ENCODE assay signal across 12 cellular contexts in the genomic region with DNA sequence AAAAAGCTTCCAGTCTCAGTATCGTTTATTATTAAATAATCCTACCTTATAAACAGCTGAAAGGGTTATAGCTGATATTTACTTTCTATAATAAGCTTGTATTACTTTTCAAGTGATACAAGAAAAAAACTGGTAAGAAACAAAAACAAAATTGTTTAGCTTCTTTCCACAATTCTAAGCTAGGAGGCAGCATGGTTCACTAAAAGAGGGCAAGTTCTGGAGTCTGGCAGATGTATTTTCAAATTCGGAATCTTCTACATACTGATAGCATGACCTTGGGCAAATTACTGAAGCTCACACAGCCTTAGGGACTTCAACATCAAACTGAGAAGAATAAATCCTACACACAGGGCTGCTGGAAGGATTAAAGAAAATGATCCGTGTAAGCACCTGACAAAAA. TPM values are rescaled to one million over a fixed set of nuclear protein-coding genes. Genes with fewer than 3 reads are reported as not detected.
DNase-seq lines count a peak whose midpoint lies in the region; ATAC-seq and TF ChIP-seq lines count a peak whose summit lies in the region.
"Had no signal": no experiment of that assay in that cellular context is flagged by ENCODE, and none has a peak within 500 bp of the region (broad histone marks: within the 10 kb centered on the region; RNA-seq: fewer than 3 reads in every experiment).

No MANE protein-coding gene starts in this region.

- no peak overlapping the region for H3K27ac ChIP-seq in OCI-LY3 (ENCODE audit: low read length)
- H3K27ac ChIP-seq: spleen had no signal

- H3K9me3 ChIP-seq in OCI-LY3 (ENCODE audit: insufficient read depth, low read length) = no peaks in the 10 kb centered on the region
- H3K9me3 ChIP-seq: spleen had no signal

- no peaks in the 10 kb centered on the region for H3K27me3 ChIP-seq in OCI-LY3 (ENCODE audit: low read depth, low read length)
- H3K27me3 ChIP-seq: spleen had no signal

- H3K36me3 Mint-ChIP-seq in nephron (ENCODE audit: low read depth) = peaks cover 5% of the 10 kb centered on the region
- H3K36me3 Mint-ChIP-seq in activated naive CD8-positive, alpha-beta T cell treated with anti-CD3 and anti-CD28 coated beads for 36 hours = peaks cover 5% of the 10 kb centered on the region

- H2AFZ ChIP-seq in OCI-LY3 (ENCODE audit: low read depth, low read length) = no peak overlapping the region

- H3K79me2 ChIP-seq in OCI-LY3 (ENCODE audit: low read length) = no peaks in the 10 kb centered on the region

- no peak overlapping the region for H3K4me3 Mint-ChIP-seq in nephron
- no peak overlapping the region for H3K4me3 Mint-ChIP-seq in activated naive CD8-positive, alpha-beta T cell treated with anti-CD3 and anti-CD28 coated beads for 36 hours
- H3K4me3 Mint-ChIP-seq: stimulated activated naive B cell treated with anti-CD40 and anti-IgM and Interleukin-4, amounts not matched to agents 10 μg/mL and 1 μg/mL and 100 μg/mL, for 72 hours had no signal

- in situ Hi-C loops in GM13976 (cut with MboI; ENCODE audit: low sequenced_read_pairs, unreplicated experiment) = no loop called here

- H3K9ac ChIP-seq in OCI-LY3 (ENCODE audit: low read length) = no peak overlapping the region

- H3K27ac Mint-ChIP-seq in nephron = peak overlapping the region in 2 of 3 experiments; percentile 15 to 47
- no peak overlapping the region for H3K27ac Mint-ChIP-seq in activated naive CD8-positive, alpha-beta T cell treated with anti-CD3 and anti-CD28 coated beads for 36 hours
- H3K27ac Mint-ChIP-seq: stimulated activated naive B cell treated with anti-CD40 and anti-IgM and Interleukin-4, amounts not matched to agents 10 μg/mL and 1 μg/mL and 100 μg/mL, for 72 hours had no signal

- TF ChIP-seq CTCF in AG09309 (IDR thresholded peaks at IDR 0.05; ENCODE audit: control insufficient read depth, insufficient read depth, low read depth, low read length, missing control alignments) (peak; percentile 3), OCI-LY3 (IDR thresholded peaks at IDR 0.05; ENCODE audit: low read depth, low read length) (peak; percentile 4; the same call in 1 of the 2 replicates), epithelial cell of esophagus (IDR thresholded peaks at IDR 0.05; ENCODE audit: insufficient read depth, low read depth, low read length, missing control alignments) (peak; percentile 43), nephron (IDR thresholded peaks at IDR 0.05; ENCODE audit: unreplicated experiment in 3 of 3) (no peak), GM13976 (IDR thresholded peaks at IDR 0.05; ENCODE audit: borderline replicate concordance, control extremely low read depth, extremely low read depth, insufficient read depth, missing control alignments) (no peak)

- H3K4me3 ChIP-seq in AG09309 (ENCODE audit: control insufficient read depth, low read depth, low read length) (no peak overlapping the region), OCI-LY3 (ENCODE audit: low read length) (no peak overlapping the region), epithelial cell of esophagus (ENCODE audit: low read length) (no peak overlapping the region)
- H3K4me3 ChIP-seq: spleen had no signal

- H3K4me1 Mint-ChIP-seq in nephron = no peaks in the 10 kb centered on the region
- peaks cover 35% of the 10 kb centered on the region for H3K4me1 Mint-ChIP-seq in activated naive CD8-positive, alpha-beta T cell treated with anti-CD3 and anti-CD28 coated beads for 36 hours

- ATAC-seq in GM19328 (IDR thresholded peaks at IDR 0.05; ENCODE audit: unreplicated experiment) = no peak
- ATAC-seq: SK-N-SH treated with all-trans-retinoic acid at 6 μM for 48 hours; stimulated activated naive B cell treated with anti-CD40 and anti-IgM and Interleukin-4, amounts not matched to agents 10 μg/mL and 1 μg/mL and 100 μg/mL, for 72 hours had no signal

- no peaks in the 10 kb centered on the region for H4K20me1 ChIP-seq in OCI-LY3 (ENCODE audit: insufficient read depth, low read length)

- H3K9me3 Mint-ChIP-seq in nephron = no peaks in the 10 kb centered on the region
- H3K9me3 Mint-ChIP-seq in activated naive CD8-positive, alpha-beta T cell treated with anti-CD3 and anti-CD28 coated beads for 36 hours = no peaks in the 10 kb centered on the region
- H3K9me3 Mint-ChIP-seq: stimulated activated naive B cell treated with anti-CD40 and anti-IgM and Interleukin-4, amounts not matched to agents 10 μg/mL and 1 μg/mL and 100 μg/mL, for 72 hours had no signal

- H3K4me2 ChIP-seq in OCI-LY3 (ENCODE audit: low read length) = no peak overlapping the region

- H3K27me3 Mint-ChIP-seq in nephron (ENCODE audit: low read depth) = no peaks in the 10 kb centered on the region
- no peaks in the 10 kb centered on the region for H3K27me3 Mint-ChIP-seq in activated naive CD8-positive, alpha-beta T cell treated with anti-CD3 and anti-CD28 coated beads for 36 hours
- H3K27me3 Mint-ChIP-seq: stimulated activated naive B cell treated with anti-CD40 and anti-IgM and Interleukin-4, amounts not matched to agents 10 μg/mL and 1 μg/mL and 100 μg/mL, for 72 hours had no signal

- DNase-seq in AG09309 (ENCODE audit: low read depth) = no peak
- DNase-seq in epithelial cell of esophagus (ENCODE audit: low read depth) = peak; percentile 44
- no peak for DNase-seq in GM13976 (ENCODE audit: low spot score)
- DNase-seq in activated naive CD8-positive, alpha-beta T cell treated with anti-CD3 and anti-CD28 coated beads for 36 hours = no peak
- DNase-seq in C1 segment of cervical spinal cord (lab: John Stamatoyannopoulos, UW) = no peak
- DNase-seq: nucleus accumbens; spleen; stimulated activated naive B cell treated with anti-CD40 and anti-IgM and Interleukin-4, amounts not matched to agents 10 μg/mL and 1 μg/mL and 100 μg/mL, for 72 hours had no signal

- H3K36me3 ChIP-seq in OCI-LY3 (replicated peaks; ENCODE audit: low read depth, low read length) = no peaks in the 10 kb centered on the region

- no peaks in the 10 kb centered on the region for H3K4me1 ChIP-seq in OCI-LY3 (ENCODE audit: low read length)

RNA-seq across cellular contexts. Expression of a gene that starts 15.4 kb away (rescaled TPM):
- total RNA-seq in activated naive CD8-positive, alpha-beta T cell treated with anti-CD3 and anti-CD28 coated beads for 36 hours = under 1 TPM; 0.43 to 0.50 TPM

RNA-seq across cellular contexts. Expression of a gene that starts 21.3 kb away (rescaled TPM):
- total RNA-seq in activated naive CD8-positive, alpha-beta T cell treated with anti-CD3 and anti-CD28 coated beads for 36 hours = 10 to 100 TPM; 35.2 to 35.9 TPM

RNA-seq across cellular contexts. Expression of a gene that starts 21.7 kb away (rescaled TPM):
- total RNA-seq in activated naive CD8-positive, alpha-beta T cell treated with anti-CD3 and anti-CD28 coated beads for 36 hours = 10 to 100 TPM; 20.1 to 20.8 TPM

RNA-seq across cellular contexts. Expression of a gene that starts 22.1 kb away (rescaled TPM):
- total RNA-seq in activated naive CD8-positive, alpha-beta T cell treated with anti-CD3 and anti-CD28 coated beads for 36 hours = 10 to 100 TPM; 39.8 to 41.7 TPM

RNA-seq across cellular contexts. Expression of a gene that starts 30.1 kb away (rescaled TPM):
- total RNA-seq in activated naive CD8-positive, alpha-beta T cell treated with anti-CD3 and anti-CD28 coated beads for 36 hours = 10 to 100 TPM; 32.0 to 32.4 TPM

Comparison
In these comparisons a context has a peak if more than half of its experiments do, and no peak if none do; other contexts are left out.
1. CTCF ChIP-seq: peak in AG09309 (single experiment), OCI-LY3 (single experiment) and epithelial cell of esophagus (single experiment); none in nephron (0 of 3) and GM13976 (single experiment).